In the genomic region with DNA sequence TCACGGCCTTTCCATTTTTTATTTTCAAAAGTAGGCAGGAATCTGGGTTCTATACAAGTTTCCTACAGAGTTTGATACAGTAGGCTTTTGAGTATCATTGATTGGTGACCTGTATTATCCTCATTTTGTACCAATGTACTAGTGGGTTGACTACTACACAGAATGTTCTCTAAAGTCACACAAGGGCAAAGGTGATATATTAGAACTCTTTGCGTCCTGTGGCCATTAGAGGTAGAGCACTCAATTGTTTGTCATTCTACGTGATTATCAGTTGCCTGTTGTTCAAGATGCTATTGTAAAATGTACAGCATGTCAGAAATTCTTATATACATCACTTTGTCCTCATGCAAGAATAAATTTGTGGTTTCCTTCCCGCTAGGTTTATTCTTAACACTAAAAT, we compare ENCODE assay signal across 12 cellular contexts. TPM values are rescaled to one million over a fixed set of nuclear protein-coding genes. Genes with fewer than 3 reads are reported as not detected.
DNase-seq lines count a peak whose midpoint lies in the region; ATAC-seq and TF ChIP-seq lines count a peak whose summit lies in the region.
"Had no signal": no experiment of that assay in that cellular context is flagged by ENCODE, and none has a peak within 500 bp of the region (broad histone marks: within the 10 kb centered on the region; RNA-seq: fewer than 3 reads in every experiment).

No MANE protein-coding gene starts in this region.

- H3K9me2 ChIP-seq in Karpas-422 (replicated peaks; ENCODE audit: insufficient read depth, low read length) = no peaks in the 10 kb centered on the region

- no peaks in the 10 kb centered on the region for H4K20me1 ChIP-seq in Karpas-422 (ENCODE audit: insufficient read depth, low read depth, low read length)

- peaks cover 51 to 91% of the 10 kb centered on the region in 2 donors for H3K36me3 Mint-ChIP-seq in CD4-positive, alpha-beta memory T cell
- H3K36me3 Mint-ChIP-seq in endodermal cell (ENCODE audit: low read depth) (peaks cover 70% of the 10 kb centered on the region), mesothelial cell of epicardium (peaks cover 39% of the 10 kb centered on the region)

- no peak overlapping the region for H2AFZ ChIP-seq in Karpas-422 (ENCODE audit: low read length)

- POLR2A ChIA-PET in CD4-positive, alpha-beta memory T cell (lab: Charles Lee; ENCODE audit: partially characterized antibody) = interaction anchor here (1.1 kb wide), 1 partner anchor 20 kb away, joined by 3 read pairs; no protein-coding TSS in a partner anchor

- no peak for TF ChIP-seq CTCF in endodermal cell (conservative IDR thresholded peaks at IDR 0.05)
- TF ChIP-seq CTCF in mesothelial cell of epicardium (IDR thresholded peaks at IDR 0.05; ENCODE audit: unreplicated experiment) = no peak

- no peaks in the 10 kb centered on the region for H3K4me1 Mint-ChIP-seq in CD4-positive, alpha-beta memory T cell
- peaks cover 24% of the 10 kb centered on the region for H3K4me1 Mint-ChIP-seq in endodermal cell
- peaks cover 25% of the 10 kb centered on the region for H3K4me1 Mint-ChIP-seq in mesothelial cell of epicardium

- H3K4me1 ChIP-seq in CD4-positive, alpha-beta memory T cell (ENCODE audit: insufficient read depth, low read length) = no peaks in the 10 kb centered on the region
- H3K4me1 ChIP-seq in Karpas-422 (ENCODE audit: low read length) (peaks cover 35% of the 10 kb centered on the region), endodermal cell (ENCODE audit: control insufficient read depth, insufficient read depth, low read length) (peaks cover 9% of the 10 kb centered on the region)
- H3K4me1 ChIP-seq in effector memory CD4-positive, alpha-beta T cell (ENCODE audit: control insufficient read depth, insufficient read depth, low read length, poor library complexity, severe bottlenecking) = no peaks in the 10 kb centered on the region

- H3K9ac ChIP-seq in Karpas-422 (ENCODE audit: low read length) (no peak overlapping the region), endodermal cell (ENCODE audit: extremely low read depth, low read length, poor library complexity, severe bottlenecking) (no peak overlapping the region)
- H3K9ac ChIP-seq: KMS-11 had no signal

- no peak overlapping the region for H3K4me2 ChIP-seq in Karpas-422 (ENCODE audit: low read depth, low read length, poor library complexity, severe bottlenecking)
- H3K4me2 ChIP-seq: KMS-11 had no signal

- CTCF ChIA-PET in CD4-positive, alpha-beta memory T cell (lab: Charles Lee; ENCODE audit: partially characterized antibody) = interaction anchor here (1.4 to 1.8 kb wide), 2 partner anchors 11 to 163 kb away, joined by 3 to 5 read pairs; no protein-coding TSS in a partner anchor

- DNase-seq in CD4-positive, alpha-beta memory T cell = no peak
- DNase-seq in Karpas-422 = no peak
- DNase-seq in endodermal cell = no peak
- DNase-seq in mesothelial cell of epicardium (ENCODE audit: low spot score in 2 of 2, unreplicated experiment in 2 of 2) = no peak
- no peak for DNase-seq in T-helper 9 cell
- no peak for DNase-seq in effector memory CD4-positive, alpha-beta T cell
- DNase-seq: DMS79, NCI-H1092, SHP77 treated with DMSO at 0.1 percent for 48 hours had no signal

- no peaks in the 10 kb centered on the region for H3K27me3 Mint-ChIP-seq in CD4-positive, alpha-beta memory T cell
- no peaks in the 10 kb centered on the region for H3K27me3 Mint-ChIP-seq in endodermal cell (ENCODE audit: insufficient read depth)
- no peaks in the 10 kb centered on the region for H3K27me3 Mint-ChIP-seq in mesothelial cell of epicardium (ENCODE audit: low read depth)
- H3K27me3 Mint-ChIP-seq: CD4-positive, CD25-positive, alpha-beta regulatory T cell had no signal

- H3K36me3 ChIP-seq in CD4-positive, alpha-beta memory T cell (ENCODE audit: insufficient read depth, low read length) = peaks cover 83% of the 10 kb centered on the region
- H3K36me3 ChIP-seq in Karpas-422 (ENCODE audit: insufficient read depth, low read length) = peaks cover 83% of the 10 kb centered on the region
- H3K36me3 ChIP-seq in endodermal cell (ENCODE audit: control insufficient read depth, insufficient read depth, low read length) = peaks cover 92% of the 10 kb centered on the region
- peaks cover 76% of the 10 kb centered on the region for H3K36me3 ChIP-seq in effector memory CD4-positive, alpha-beta T cell (ENCODE audit: control insufficient read depth, insufficient read depth, low read length)

- H3K9me3 ChIP-seq in CD4-positive, alpha-beta memory T cell (ENCODE audit: control insufficient read depth in 1 of 2, low read length in 2 of 2) = no peaks in the 10 kb centered on the region
- H3K9me3 ChIP-seq in Karpas-422 (ENCODE audit: low read length) = no peaks in the 10 kb centered on the region
- no peaks in the 10 kb centered on the region for H3K9me3 ChIP-seq in endodermal cell (ENCODE audit: control insufficient read depth, low read length)
- no peaks in the 10 kb centered on the region for H3K9me3 ChIP-seq in effector memory CD4-positive, alpha-beta T cell (ENCODE audit: control insufficient read depth, low read length)

- H3K9me3 Mint-ChIP-seq in CD4-positive, alpha-beta memory T cell = no peaks in the 10 kb centered on the region
- H3K9me3 Mint-ChIP-seq in endodermal cell = no peaks in the 10 kb centered on the region
- no peaks in the 10 kb centered on the region for H3K9me3 Mint-ChIP-seq in mesothelial cell of epicardium
- H3K9me3 Mint-ChIP-seq: CD4-positive, CD25-positive, alpha-beta regulatory T cell had no signal

- no peaks in the 10 kb centered on the region for H3K27me3 ChIP-seq in CD4-positive, alpha-beta memory T cell (ENCODE audit: insufficient read depth, low read length)
- H3K27me3 ChIP-seq in Karpas-422 (ENCODE audit: low read length) = no peaks in the 10 kb centered on the region
- no peaks in the 10 kb centered on the region for H3K27me3 ChIP-seq in endodermal cell (ENCODE audit: control insufficient read depth, insufficient read depth, low read length, poor library complexity, severe bottlenecking)
- H3K27me3 ChIP-seq in effector memory CD4-positive, alpha-beta T cell (replicated peaks; ENCODE audit: control insufficient read depth, insufficient read depth, low read length, poor library complexity, severe bottlenecking) = no peaks in the 10 kb centered on the region

- H3K4me3 ChIP-seq in CD4-positive, alpha-beta memory T cell (ENCODE audit: low read length in 2 of 2) = no peak overlapping the region
- H3K4me3 ChIP-seq in Karpas-422 (ENCODE audit: low read length) (no peak overlapping the region), endodermal cell (ENCODE audit: low read length) (no peak overlapping the region)
- no peak overlapping the region for H3K4me3 ChIP-seq in effector memory CD4-positive, alpha-beta T cell (ENCODE audit: insufficient read depth, low read depth, low read length, poor library complexity, severe bottlenecking)

- H3K27ac Mint-ChIP-seq in CD4-positive, alpha-beta memory T cell = peak overlapping the region in 4 of 7 donors; percentile 6 to 62 (median 28)
- H3K27ac Mint-ChIP-seq in endodermal cell = peak overlapping the region; percentile 52
- H3K27ac Mint-ChIP-seq in mesothelial cell of epicardium = peak overlapping the region; percentile 51
- H3K27ac Mint-ChIP-seq: CD4-positive, CD25-positive, alpha-beta regulatory T cell had no signal

- peaks cover 3% of the 10 kb centered on the region; the same call in 1 of the 2 replicates for H3K79me2 ChIP-seq in Karpas-422 (ENCODE audit: low read length)

- 94 to 97% methylated on average over 3 to 4 of the region's 4 CpGs for WGBS in endodermal cell (ENCODE audit: insufficient coverage in 1 of 2, insufficient read length in 1 of 2), 2 experiments

- H3K4me3 Mint-ChIP-seq in CD4-positive, alpha-beta memory T cell = no peak overlapping the region
- H3K4me3 Mint-ChIP-seq in endodermal cell (no peak overlapping the region), mesothelial cell of epicardium (no peak overlapping the region)
- H3K4me3 Mint-ChIP-seq: CD4-positive, CD25-positive, alpha-beta regulatory T cell had no signal

- ATAC-seq in HG03521 (IDR thresholded peaks at IDR 0.05; ENCODE audit: unreplicated experiment) = no peak

- no peak overlapping the region for H3K27ac ChIP-seq in CD4-positive, alpha-beta memory T cell (ENCODE audit: low read depth, low read length)
- H3K27ac ChIP-seq in Karpas-422 (ENCODE audit: low read length) (peak overlapping the region; percentile 71; the same call in 1 of the 2 replicates), endodermal cell (ENCODE audit: low read depth, low read length) (no peak overlapping the region)
- no peak overlapping the region for H3K27ac ChIP-seq in effector memory CD4-positive, alpha-beta T cell (ENCODE audit: insufficient read depth, low read length, poor library complexity, severe bottlenecking)
- H3K27ac ChIP-seq: KMS-11 had no signal

- intact Hi-C loops in CD4-positive, alpha-beta memory T cell (cut with micrococcal nuclease) = loop anchor here (1.0 to 5.0 kb wide), 3 partner anchors 116 to 195 kb away; a partner anchor contains a TSS

RNA-seq across cellular contexts. Expression of a gene that starts 24.8 kb away (rescaled TPM):
- total RNA-seq in CD4-positive, alpha-beta memory T cell = 10 to 100 TPM; 60.8 to 61.4 TPM
- 10 to 100 TPM; 12.3 to 23.3 TPM for polyA plus RNA-seq in CD4-positive, alpha-beta memory T cell
- total RNA-seq in Karpas-422 (2014; rRNA removed; shearing (Covaris generic); ENCODE audit: low replicate concordance) = 44.0 and 82.7 TPM in 2 replicates
- total RNA-seq in endodermal cell (10 to 100 TPM; 65.8 to 76.2 TPM), mesothelial cell of epicardium (58.2 to 61.4 TPM (median 60.7 TPM) in 3 replicates)
- 54.4 TPM for polyA plus RNA-seq in endodermal cell (2013, experiment 1 of 2)
- polyA plus RNA-seq in endodermal cell (2013, experiment 2 of 2) = 50.7 TPM
